ENCODE assay signal across 1 cellular context in the genomic region with DNA sequence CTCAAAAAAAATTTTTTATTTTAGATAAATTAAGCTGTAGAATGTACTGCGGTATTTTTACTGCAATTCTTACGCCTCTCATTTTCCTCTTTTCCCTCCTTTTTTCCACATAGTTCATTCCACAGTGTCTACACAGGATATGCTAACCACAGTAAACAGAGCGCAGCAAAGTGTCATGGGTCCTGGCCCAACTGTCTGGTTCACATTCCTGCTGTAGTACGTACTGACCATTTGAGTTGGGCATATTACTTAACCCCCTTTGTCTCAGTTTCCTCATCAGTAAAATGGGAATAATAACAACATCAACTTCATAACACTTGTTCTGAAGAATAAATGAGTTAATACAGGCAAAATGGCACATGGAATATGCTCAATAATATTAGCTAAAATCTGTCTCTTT.
TF ChIP-seq lines count a peak whose summit lies in the region.

No MANE protein-coding gene starts in this region.

TF ChIP-seq in IMR-90, 13 proteins besides CTCF, POLR2A, EP300 and RAD21:
- no peak for TF ChIP-seq RCOR1 (IDR thresholded peaks at IDR 0.05; ENCODE audit: insufficient replicate concordance, low read length)
- no peak for TF ChIP-seq SMC3 (IDR thresholded peaks at IDR 0.05; ENCODE audit: low read depth, low read length)
- no peak for TF ChIP-seq CHD1 (IDR thresholded peaks at IDR 0.05; ENCODE audit: low read depth, low read length)
- TF ChIP-seq BHLHE40 (IDR thresholded peaks at IDR 0.05; ENCODE audit: low read depth, low read length): no peak
- TF ChIP-seq, protein P1, sequence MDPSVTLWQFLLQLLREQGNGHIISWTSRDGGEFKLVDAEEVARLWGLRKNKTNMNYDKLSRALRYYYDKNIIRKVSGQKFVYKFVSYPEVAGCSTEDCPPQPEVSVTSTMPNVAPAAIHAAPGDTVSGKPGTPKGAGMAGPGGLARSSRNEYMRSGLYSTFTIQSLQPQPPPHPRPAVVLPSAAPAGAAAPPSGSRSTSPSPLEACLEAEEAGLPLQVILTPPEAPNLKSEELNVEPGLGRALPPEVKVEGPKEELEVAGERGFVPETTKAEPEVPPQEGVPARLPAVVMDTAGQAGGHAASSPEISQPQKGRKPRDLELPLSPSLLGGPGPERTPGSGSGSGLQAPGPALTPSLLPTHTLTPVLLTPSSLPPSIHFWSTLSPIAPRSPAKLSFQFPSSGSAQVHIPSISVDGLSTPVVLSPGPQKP (IDR thresholded peaks at IDR 0.05; ENCODE audit: borderline replicate concordance, low read depth, low read length): no peak
- no peak for TF ChIP-seq MXI1 (IDR thresholded peaks at IDR 0.05; ENCODE audit: borderline replicate concordance, low read depth, low read length)
- no peak for TF ChIP-seq MAFK (IDR thresholded peaks at IDR 0.05; ENCODE audit: low read depth, low read length)
- TF ChIP-seq FOS (IDR thresholded peaks at IDR 0.05; ENCODE audit: low read depth, low read length): no peak
- no peak for TF ChIP-seq RFX5 (IDR thresholded peaks at IDR 0.05; ENCODE audit: low read depth, low read length)
- TF ChIP-seq, protein P2, sequence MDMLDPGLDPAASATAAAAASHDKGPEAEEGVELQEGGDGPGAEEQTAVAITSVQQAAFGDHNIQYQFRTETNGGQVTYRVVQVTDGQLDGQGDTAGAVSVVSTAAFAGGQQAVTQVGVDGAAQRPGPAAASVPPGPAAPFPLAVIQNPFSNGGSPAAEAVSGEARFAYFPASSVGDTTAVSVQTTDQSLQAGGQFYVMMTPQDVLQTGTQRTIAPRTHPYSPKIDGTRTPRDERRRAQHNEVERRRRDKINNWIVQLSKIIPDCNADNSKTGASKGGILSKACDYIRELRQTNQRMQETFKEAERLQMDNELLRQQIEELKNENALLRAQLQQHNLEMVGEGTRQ (IDR thresholded peaks at IDR 0.05; ENCODE audit: low read depth, low read length): no peak
- TF ChIP-seq MAZ (IDR thresholded peaks at IDR 0.05; ENCODE audit: borderline replicate concordance, low read depth, low read length): no peak
- TF ChIP-seq CEBPB (IDR thresholded peaks at IDR 0.05; ENCODE audit: low read depth, low read length): no peak
